In genomic region chr15:51077565-51078153, GRCh38 we compare ENCODE assay signal across 8 cellular contexts. TPM values are rescaled to one million over a fixed set of nuclear protein-coding genes. Genes with fewer than 3 reads are reported as not detected.
DNase-seq lines count a peak whose midpoint lies in the region; ATAC-seq, FAIRE-seq and TF ChIP-seq lines count a peak whose summit lies in the region.

No MANE protein-coding gene starts in this region.

- H3K27ac ChIP-seq in gastroesophageal sphincter = peak overlapping the region; percentile 32 to 83 (median 74)

- no peaks in the 10 kb centered on the region for H3K9me3 ChIP-seq in gastroesophageal sphincter

- TF ChIP-seq POLR2A in GM12891 (IDR thresholded peaks at IDR 0.05; ENCODE audit: low read depth, low read length) (no peak), gastroesophageal sphincter (IDR thresholded peaks at IDR 0.05) (peak in 1 of 2 donors; percentile 25)

- in situ Hi-C loops in ACHN (cut with HindIII; ENCODE audit: low pct_ligation_motif_present, low pct_unique_long_range_greater_than_20kb, low sequenced_read_pairs) = no loop called here

- peaks cover 0 to 40% (median 10%) of the 10 kb centered on the region in 3 donors for H3K4me1 ChIP-seq in gastroesophageal sphincter

- no peaks in the 10 kb centered on the region for H3K36me3 ChIP-seq in gastroesophageal sphincter

- peak; percentile 61 for ATAC-seq in HG03571 (IDR thresholded peaks at IDR 0.05; ENCODE audit: unreplicated experiment)
- peak; percentile 84 for ATAC-seq in gastroesophageal sphincter

- no peaks in the 10 kb centered on the region for H3K27me3 ChIP-seq in gastroesophageal sphincter

- DNase-seq in GM12891 (ENCODE audit: insufficient read length, low spot score) (peak; percentile 54), retina (peak; percentile 85), ACHN (no peak), OCI-M2 (lab: John Stamatoyannopoulos, UW; ENCODE audit: unreplicated experiment) (no peak), kidney glomerular epithelial cell (lab: John Stamatoyannopoulos, UW) (no peak)
- peak; percentile 41 for DNase-seq in activated CD8-positive, alpha-beta memory T cell treated with anti-CD3 and anti-CD28 coated beads, Interleukin-2, amount 50 U/mL, for 24 hours (ENCODE audit: extremely low read depth)

- no peak for TF ChIP-seq CTCF in gastroesophageal sphincter (IDR thresholded peaks at IDR 0.05)

- peak; percentile 5 for FAIRE-seq in GM12891 (lab: Jason Lieb, UNC)

- peak overlapping the region; percentile 23 to 41 for H3K4me3 ChIP-seq in gastroesophageal sphincter

- no peak for TF ChIP-seq EP300 in gastroesophageal sphincter (IDR thresholded peaks at IDR 0.05)

- 44 to 45% methylated on average over 7 to 9 of the region's 19 CpGs for WGBS in gastroesophageal sphincter (ENCODE audit: low coverage in 1 of 2), 2 donors

TF ChIP-seq in GM12891, 5 proteins besides CTCF, POLR2A, EP300 and RAD21:
- TF ChIP-seq TAF1 (IDR thresholded peaks at IDR 0.05; ENCODE audit: low read depth, low read length) (no peak), POU2F2 (IDR thresholded peaks at IDR 0.05; ENCODE audit: low read depth, low read length) (no peak), SPI1 (IDR thresholded peaks at IDR 0.05; ENCODE audit: low read depth, low read length) (no peak), PAX5 (IDR thresholded peaks at IDR 0.05; ENCODE audit: insufficient read depth, low read length, severe bottlenecking) (no peak), POLR2AphosphoS5 (IDR thresholded peaks at IDR 0.05; ENCODE audit: low read depth, low read length) (no peak)
TF ChIP-seq in GM12891: peak in this region for 0.

RNA-seq across cellular contexts. Expression of gene TNFAIP8L3, which starts 17.0 kb away (rescaled TPM):
- 0.08 TPM for polyA plus RNA-seq in GM12891 (2012; ENCODE audit: low read depth, missing spikeins)
- 10 to 100 TPM; 17.1 to 31.7 (median 23.9) TPM for total RNA-seq in gastroesophageal sphincter

Comparison
In these comparisons a context has a peak if more than half of its experiments do, and no peak if none do; other contexts are left out.
1. DNase-seq: peak in GM12891 (single experiment), activated CD8-positive, alpha-beta memory T cell treated with anti-CD3 and anti-CD28 coated beads, Interleukin-2, amount 50 U/mL, for 24 hours (single experiment) and retina (single experiment); none in ACHN (single experiment), OCI-M2 (single experiment) and kidney glomerular epithelial cell (single experiment).